Comparison of ENCODE assay signal across 8 cellular contexts in the genomic region with DNA sequence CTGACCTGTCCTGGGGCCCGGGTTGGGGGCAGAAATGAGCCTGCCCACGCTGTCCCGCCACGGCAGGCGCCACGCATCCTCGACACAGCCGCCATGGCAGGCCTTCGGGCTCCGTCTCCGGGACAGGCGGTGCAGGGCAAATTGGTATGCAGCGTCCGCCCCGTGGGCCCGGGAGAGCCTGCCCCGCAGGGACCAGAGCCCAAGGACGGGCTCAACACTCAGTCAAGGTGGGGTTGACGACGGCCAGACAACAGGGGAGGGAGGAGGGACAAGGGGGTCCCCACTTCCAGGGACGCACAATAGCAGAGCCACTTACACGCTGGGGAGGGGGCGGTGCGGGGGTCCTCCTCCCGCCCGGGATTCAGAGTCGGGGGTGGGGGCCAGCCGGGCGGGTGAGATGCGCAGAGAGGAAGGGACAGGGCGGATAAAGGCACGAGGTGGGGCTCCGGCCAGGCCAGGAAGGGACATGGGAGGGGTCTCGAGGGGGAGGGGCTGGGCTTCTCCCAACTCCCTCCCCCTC. TPM values are rescaled to one million over a fixed set of nuclear protein-coding genes. Genes with fewer than 3 reads are reported as not detected.
DNase-seq lines count a peak whose midpoint lies in the region; ATAC-seq, FAIRE-seq and TF ChIP-seq lines count a peak whose summit lies in the region.

No MANE protein-coding gene starts in this region.

- H4K20me1 ChIP-seq in GM23338 (replicated peaks; ENCODE audit: insufficient read depth) (peaks cover 9% of the 10 kb centered on the region; the same call in 1 of the 2 replicates), smooth muscle cell (ENCODE audit: low read depth) (peaks cover 10% of the 10 kb centered on the region)

- H3K4me1 ChIP-seq in GM23338 (ENCODE audit: insufficient read depth) (peaks cover 4% of the 10 kb centered on the region; the same call in 1 of the 2 replicates), smooth muscle cell (ENCODE audit: low read depth) (no peaks in the 10 kb centered on the region)

- CTCF ChIA-PET in WTC11 (lab: Charles Lee): interaction anchor here (0.7 to 2.9 kb wide), 6 partner anchors 19 to 71 kb away, joined by 3 to 11 read pairs (median 4); partner anchors contain the start of genes MAP2K7 and TIMM44

- peaks cover 29% of the 10 kb centered on the region for H3F3A ChIP-seq in GM23338 (replicated peaks; ENCODE audit: low read depth)
- H3F3A ChIP-seq in smooth muscle cell (ENCODE audit: low read depth): peaks cover 4% of the 10 kb centered on the region

- H3K27me3 ChIP-seq in GM23338 (ENCODE audit: insufficient read depth) (no peaks in the 10 kb centered on the region), smooth muscle cell (ENCODE audit: low read depth) (no peaks in the 10 kb centered on the region)

- FAIRE-seq in urothelium cell line (lab: Jason Lieb, UNC): no peak

- peak; percentile 58 for DNase-seq in GM23338 (ENCODE audit: low spot score)
- DNase-seq in WTC11 (ENCODE audit: low spot score): no peak
- DNase-seq in islet precursor cell: peak; percentile 47
- no peak for DNase-seq in smooth muscle cell (lab: John Stamatoyannopoulos, UW; ENCODE audit: unreplicated experiment)
- DNase-seq in urothelium cell line (ENCODE audit: low spot score): no peak
- no peak for DNase-seq in activated naive CD4-positive, alpha-beta T cell (lab: John Stamatoyannopoulos, UW)
- DNase-seq in NCI-H187 treated with DMSO at 0.1 percent for 48 hours (lab: John Stamatoyannopoulos, UW): no peak

- H3K4me3 ChIP-seq in GM23338 (peak overlapping the region; percentile 61), smooth muscle cell (peak overlapping the region; percentile 48)

- H3K79me2 ChIP-seq in GM23338 (replicated peaks; ENCODE audit: insufficient read depth) (no peaks in the 10 kb centered on the region), smooth muscle cell (ENCODE audit: low read depth) (no peaks in the 10 kb centered on the region)

- H2AFZ ChIP-seq in GM23338 (no peak overlapping the region), smooth muscle cell (ENCODE audit: low read depth) (no peak overlapping the region)

- H3K4me1 Mint-ChIP-seq in GM23338 (peaks cover 11% of the 10 kb centered on the region), WTC11 (peaks cover 7% of the 10 kb centered on the region)

- TF ChIP-seq CTCF in GM23338 (conservative IDR thresholded peaks at IDR 0.05; ENCODE audit: low read depth in 2 of 2): no peak
- no peak for TF ChIP-seq CTCF in WTC11 (IDR thresholded peaks at IDR 0.05)
- no peak for TF ChIP-seq CTCF in smooth muscle cell (IDR thresholded peaks at IDR 0.05; ENCODE audit: borderline replicate concordance, insufficient read depth, poor library complexity, severe bottlenecking)

- H3K27me3 Mint-ChIP-seq in GM23338 (ENCODE audit: insufficient read depth, low read depth, poor library complexity) (peaks cover 25% of the 10 kb centered on the region), WTC11 (ENCODE audit: low read depth) (peaks cover 5% of the 10 kb centered on the region)

- H3K9me3 ChIP-seq in smooth muscle cell (replicated peaks; ENCODE audit: low read depth): no peaks in the 10 kb centered on the region

- WGBS in smooth muscle cell (ENCODE audit: low lambda C conversion rate): 62% methylated on average over 29 of the region's 34 CpGs

- H3K4me3 Mint-ChIP-seq in GM23338 (peak overlapping the region; percentile 51; the same call in 2 of the 3 replicates), WTC11 (peak overlapping the region; percentile 35; the same call in 1 of the 2 replicates)

- H3K36me3 ChIP-seq in GM23338 (ENCODE audit: insufficient read depth) (no peaks in the 10 kb centered on the region), smooth muscle cell (ENCODE audit: low read depth) (no peaks in the 10 kb centered on the region)

- H3K36me3 Mint-ChIP-seq in GM23338 (ENCODE audit: low read depth): peaks cover 24% of the 10 kb centered on the region
- H3K36me3 Mint-ChIP-seq in WTC11: no peaks in the 10 kb centered on the region

- POLR2A ChIA-PET in WTC11 (lab: Charles Lee): interaction anchor here (0.6 kb wide), 1 partner anchor 895 kb away, joined by 4 read pairs; no protein-coding TSS in a partner anchor

- peak overlapping the region; percentile 76 for H3K4me2 ChIP-seq in GM23338
- H3K4me2 ChIP-seq in smooth muscle cell: peak overlapping the region; percentile 88

- H3K9ac ChIP-seq in smooth muscle cell (ENCODE audit: low read depth): no peak overlapping the region

- H3K27ac ChIP-seq in GM23338 (ENCODE audit: low read depth) (no peak overlapping the region), smooth muscle cell (ENCODE audit: low read depth) (no peak overlapping the region)

- H3K27ac Mint-ChIP-seq in GM23338 (no peak overlapping the region), WTC11 (no peak overlapping the region)

- H3K9me2 ChIP-seq in GM23338 (ENCODE audit: insufficient read depth): no peaks in the 10 kb centered on the region

- H3K9me3 Mint-ChIP-seq in GM23338 (no peaks in the 10 kb centered on the region), WTC11 (no peaks in the 10 kb centered on the region)

- peak; percentile 12 for ATAC-seq in GM23338
- no peak for ATAC-seq in WTC11
- no peak for ATAC-seq in GM19324 (IDR thresholded peaks at IDR 0.05; ENCODE audit: low FRiP score, unreplicated experiment)

TF ChIP-seq in GM23338, 12 proteins besides CTCF, POLR2A, EP300 and RAD21 (continues in another document):
- TF ChIP-seq NANOG (IDR thresholded peaks at IDR 0.05; ENCODE audit: borderline replicate concordance): no peak
- no peak for TF ChIP-seq EZH2 (IDR thresholded peaks at IDR 0.05; ENCODE audit: low read depth, unreplicated experiment)

TF ChIP-seq in WTC11, 78 proteins besides CTCF, POLR2A, EP300 and RAD21:
- TF ChIP-seq E2F5 (CRISPR knock-in tag; IDR thresholded peaks at IDR 0.05): no peak
- peak; percentile 29; the same call in 1 of the 2 replicates for TF ChIP-seq ZNF121 (CRISPR knock-in tag; IDR thresholded peaks at IDR 0.05)

RNA-seq across cellular contexts. Expression of gene CTXN1, which starts 1.2 kb away (rescaled TPM):
- total RNA-seq in GM23338 (2014; rRNA removed; shearing (Covaris generic)): 52.4 and 53.1 TPM in 2 replicates
- polyA plus RNA-seq in GM23338 (2016; fragmentation: Nextera tagmentation; extraction: Ambion mirVana) (22.3 and 22.5 TPM in 2 replicates), smooth muscle cell (25.4 and 26.0 TPM in 2 replicates)
- total RNA-seq in WTC11 (2021) (41.5 to 48.2 TPM (median 44.3 TPM) in 3 replicates), smooth muscle cell (4.8 and 6.0 TPM in 2 replicates)

RNA-seq across cellular contexts. Expression of gene SNAPC2, which starts 4.6 kb away (rescaled TPM):
- total RNA-seq in GM23338 (2014; rRNA removed; shearing (Covaris generic)): 17.2 and 25.1 TPM in 2 replicates
- polyA plus RNA-seq in GM23338 (2016; fragmentation: Nextera tagmentation; extraction: Ambion mirVana) (16.4 and 17.1 TPM in 2 replicates), smooth muscle cell (35.0 and 35.3 TPM in 2 replicates)
- total RNA-seq in WTC11 (2021) (23.2 to 24.3 TPM (median 23.7 TPM) in 3 replicates), smooth muscle cell (9.5 and 18.2 TPM in 2 replicates)

RNA-seq across cellular contexts. Expression of gene TGFBR3L, which starts 10.1 kb away (rescaled TPM):
- total RNA-seq in GM23338 (2014; rRNA removed; shearing (Covaris generic)): 1.7 and 5.6 TPM in 2 replicates
- polyA plus RNA-seq in GM23338 (2016; fragmentation: Nextera tagmentation; extraction: Ambion mirVana) (6.2 and 7.0 TPM in 2 replicates), smooth muscle cell (44.0 and 46.6 TPM in 2 replicates)
- total RNA-seq in WTC11 (2021) (4.1 to 7.4 TPM (median 6.5 TPM) in 3 replicates), smooth muscle cell (18.7 and 20.7 TPM in 2 replicates)

RNA-seq across cellular contexts. Expression of gene TIMM44, which starts 18.8 kb away (rescaled TPM):
- total RNA-seq in GM23338 (2014; rRNA removed; shearing (Covaris generic)): 121 and 125 TPM in 2 replicates
- 128 and 131 TPM in 2 replicates for polyA plus RNA-seq in GM23338 (2016; fragmentation: Nextera tagmentation; extraction: Ambion mirVana)
- 103 to 129 TPM (median 103 TPM) in 3 replicates for total RNA-seq in WTC11 (2021)
- 25.1 and 27.1 TPM in 2 replicates for total RNA-seq in smooth muscle cell
- polyA plus RNA-seq in smooth muscle cell: 21.8 and 39.3 TPM in 2 replicates

RNA-seq across cellular contexts. Expression of gene MAP2K7, which starts 21.0 kb away (rescaled TPM):
- total RNA-seq in GM23338 (2014; rRNA removed; shearing (Covaris generic)): 22.6 and 23.2 TPM in 2 replicates
- polyA plus RNA-seq in GM23338 (2016; fragmentation: Nextera tagmentation; extraction: Ambion mirVana) (11.3 and 12.2 TPM in 2 replicates), smooth muscle cell (9.2 and 13.1 TPM in 2 replicates)
- total RNA-seq in WTC11 (2021) (39.4 to 46.9 TPM (median 46.3 TPM) in 3 replicates), smooth muscle cell (6.7 and 8.2 TPM in 2 replicates)

Comparison
In these comparisons a context has a peak if more than half of its experiments do, and no peak if none do; other contexts are left out.
1. DNase-seq: peak in GM23338 (single experiment) and islet precursor cell (single experiment); none in WTC11 (single experiment), smooth muscle cell (single experiment), urothelium cell line (single experiment), activated naive CD4-positive, alpha-beta T cell (0 of 4) and NCI-H187 treated with DMSO at 0.1 percent for 48 hours (single experiment).